8 cellular contexts compared by ENCODE assay signal in the genomic region with DNA sequence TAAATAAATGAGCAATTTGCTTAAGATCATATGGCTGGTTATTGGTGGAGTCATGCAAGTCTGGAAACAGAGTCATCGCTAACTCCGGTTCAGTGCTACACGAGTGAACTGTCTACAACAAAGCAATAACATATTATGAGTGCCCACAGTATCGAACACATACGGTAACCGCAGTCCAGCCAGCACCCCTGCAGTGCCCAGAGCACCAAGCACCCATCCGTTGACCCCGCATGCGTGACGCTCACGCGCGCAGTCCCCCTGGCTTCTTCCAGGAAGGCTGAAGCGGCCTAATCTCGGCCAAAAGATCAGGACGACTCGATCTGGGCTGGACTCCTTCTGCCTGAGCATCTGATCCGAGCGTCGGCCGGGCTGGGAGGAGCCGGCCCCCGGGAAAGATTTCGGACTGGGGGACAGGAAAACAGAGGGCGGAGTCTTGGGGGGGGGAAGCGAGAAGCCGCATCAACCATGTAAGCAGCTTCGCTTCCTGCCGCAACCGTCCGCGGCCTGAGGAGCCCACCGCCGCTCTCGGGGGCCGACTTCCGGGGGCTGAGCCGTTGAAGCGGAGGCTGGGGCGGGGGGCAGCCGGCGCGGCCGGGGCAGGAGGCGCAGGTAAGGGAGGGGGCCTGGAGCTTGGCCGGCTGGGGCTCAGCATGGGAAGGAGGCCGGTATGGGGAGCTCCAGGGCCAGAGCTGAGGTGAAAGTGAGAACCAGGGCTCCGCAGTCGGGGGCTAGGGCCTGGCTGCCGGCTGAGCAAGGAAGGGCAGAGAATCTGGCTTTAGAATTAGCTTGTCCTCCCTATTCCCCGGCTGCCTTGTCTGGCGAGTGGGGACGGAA. TPM values are rescaled to one million over a fixed set of nuclear protein-coding genes. Genes with fewer than 3 reads are reported as not detected.
A peak's percentile ranks its signal among the peaks of the same experiment; 100 is the strongest.
DNase-seq lines count a peak whose midpoint lies in the region; ATAC-seq and TF ChIP-seq lines count a peak whose summit lies in the region.

A gene with protein sequence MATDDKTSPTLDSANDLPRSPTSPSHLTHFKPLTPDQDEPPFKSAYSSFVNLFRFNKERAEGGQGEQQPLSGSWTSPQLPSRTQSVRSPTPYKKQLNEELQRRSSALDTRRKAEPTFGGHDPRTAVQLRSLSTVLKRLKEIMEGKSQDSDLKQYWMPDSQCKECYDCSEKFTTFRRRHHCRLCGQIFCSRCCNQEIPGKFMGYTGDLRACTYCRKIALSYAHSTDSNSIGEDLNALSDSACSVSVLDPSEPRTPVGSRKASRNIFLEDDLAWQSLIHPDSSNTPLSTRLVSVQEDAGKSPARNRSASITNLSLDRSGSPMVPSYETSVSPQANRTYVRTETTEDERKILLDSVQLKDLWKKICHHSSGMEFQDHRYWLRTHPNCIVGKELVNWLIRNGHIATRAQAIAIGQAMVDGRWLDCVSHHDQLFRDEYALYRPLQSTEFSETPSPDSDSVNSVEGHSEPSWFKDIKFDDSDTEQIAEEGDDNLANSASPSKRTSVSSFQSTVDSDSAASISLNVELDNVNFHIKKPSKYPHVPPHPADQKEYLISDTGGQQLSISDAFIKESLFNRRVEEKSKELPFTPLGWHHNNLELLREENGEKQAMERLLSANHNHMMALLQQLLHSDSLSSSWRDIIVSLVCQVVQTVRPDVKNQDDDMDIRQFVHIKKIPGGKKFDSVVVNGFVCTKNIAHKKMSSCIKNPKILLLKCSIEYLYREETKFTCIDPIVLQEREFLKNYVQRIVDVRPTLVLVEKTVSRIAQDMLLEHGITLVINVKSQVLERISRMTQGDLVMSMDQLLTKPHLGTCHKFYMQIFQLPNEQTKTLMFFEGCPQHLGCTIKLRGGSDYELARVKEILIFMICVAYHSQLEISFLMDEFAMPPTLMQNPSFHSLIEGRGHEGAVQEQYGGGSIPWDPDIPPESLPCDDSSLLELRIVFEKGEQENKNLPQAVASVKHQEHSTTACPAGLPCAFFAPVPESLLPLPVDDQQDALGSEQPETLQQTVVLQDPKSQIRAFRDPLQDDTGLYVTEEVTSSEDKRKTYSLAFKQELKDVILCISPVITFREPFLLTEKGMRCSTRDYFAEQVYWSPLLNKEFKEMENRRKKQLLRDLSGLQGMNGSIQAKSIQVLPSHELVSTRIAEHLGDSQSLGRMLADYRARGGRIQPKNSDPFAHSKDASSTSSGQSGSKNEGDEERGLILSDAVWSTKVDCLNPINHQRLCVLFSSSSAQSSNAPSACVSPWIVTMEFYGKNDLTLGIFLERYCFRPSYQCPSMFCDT (N-terminal part only) (plus strand): TSS at position 449 of the 834 bp plus-strand sequence. CDS start 5,265 bp downstream, outside the sequence.

- H3K9me3 Mint-ChIP-seq in activated T-helper 17 cell treated with anti-CD3 and anti-CD28 coated beads, Interleukin-2, amount 50 U/mL, for 72 hours, result no peaks in the 10 kb centered on the region
- H3K9me3 Mint-ChIP-seq in naive B cell, result no peaks in the 10 kb centered on the region
- H3K9me3 Mint-ChIP-seq in stimulated activated memory B cell treated with anti-CD40 and anti-IgM and Interleukin-4, amounts not matched to agents 10 μg/mL and 1 μg/mL and 100 μg/mL, for 72 hours, result no peaks in the 10 kb centered on the region

- H3K36me3 Mint-ChIP-seq in activated T-helper 17 cell treated with anti-CD3 and anti-CD28 coated beads, Interleukin-2, amount 50 U/mL, for 72 hours (ENCODE audit: low read depth), result peaks cover 8% of the 10 kb centered on the region
- peaks cover 0 to 1% of the 10 kb centered on the region in 2 donors for H3K36me3 Mint-ChIP-seq in naive B cell
- H3K36me3 Mint-ChIP-seq in stimulated activated memory B cell treated with anti-CD40 and anti-IgM and Interleukin-4, amounts not matched to agents 10 μg/mL and 1 μg/mL and 100 μg/mL, for 72 hours, result peaks cover 3% of the 10 kb centered on the region

- H3K4me3 ChIP-seq in LNCaP clone FGC (ENCODE audit: low read depth, low read length), result peak within 1 kb of the TSS; percentile 88

- peak; percentile 97 for DNase-seq in Daoy (ENCODE audit: low read depth)
- DNase-seq in GOT3 (lab: John Stamatoyannopoulos, UW), result peak; percentile 86
- DNase-seq in LNCaP clone FGC (ENCODE audit: low read depth), result peak; percentile 94
- DNase-seq in RWPE1 (ENCODE audit: low spot score), result peak; percentile 98
- peak; percentile 99 for DNase-seq in fibroblast of gingiva (ENCODE audit: low read depth)
- peak; percentile 94 for DNase-seq in naive B cell

- POLR2A ChIA-PET in RWPE1 (lab: Yijun Ruan, JAX; ENCODE audit: low non-redundant PET), result interaction anchor here (0.5 to 1.5 kb wide), 2 partner anchors 12 to 1222 kb away, joined by 3 read pairs; no protein-coding TSS in a partner anchor

- CTCF ChIA-PET in RWPE1 (lab: Yijun Ruan, JAX), result interaction anchor here (0.5 to 1.0 kb wide), 2 partner anchors 12 to 49 kb away, joined by 3 to 6 read pairs; no protein-coding TSS in a partner anchor

- H3K4me1 Mint-ChIP-seq in activated T-helper 17 cell treated with anti-CD3 and anti-CD28 coated beads, Interleukin-2, amount 50 U/mL, for 72 hours, result peaks cover 16% of the 10 kb centered on the region
- peaks cover 42 to 55% (median 52%) of the 10 kb centered on the region in 3 donors for H3K4me1 Mint-ChIP-seq in naive B cell
- H3K4me1 Mint-ChIP-seq in stimulated activated memory B cell treated with anti-CD40 and anti-IgM and Interleukin-4, amounts not matched to agents 10 μg/mL and 1 μg/mL and 100 μg/mL, for 72 hours, result peaks cover 43% of the 10 kb centered on the region

- ATAC-seq in activated T-helper 17 cell treated with anti-CD3 and anti-CD28 coated beads, Interleukin-2, amount 50 U/mL, for 72 hours (replicated peaks), result peak; percentile 87
- ATAC-seq in naive B cell (ENCODE audit: low read depth in 2 of 2), result peak; percentile 82 to 84
- ATAC-seq in stimulated activated memory B cell treated with anti-CD40 and anti-IgM and Interleukin-4, amounts not matched to agents 10 μg/mL and 1 μg/mL and 100 μg/mL, for 72 hours, result peak; percentile 95

- H3K27ac ChIP-seq in RWPE1, result peak within 1 kb of the TSS; percentile 93

- no peak for TF ChIP-seq CTCF in LNCaP clone FGC (IDR thresholded peaks at IDR 0.05; ENCODE audit: control insufficient read depth, extremely low read depth, insufficient read depth)
- TF ChIP-seq CTCF in RWPE1 (conservative IDR thresholded peaks at IDR 0.05; ENCODE audit: low read depth), result no peak

- H3K27me3 Mint-ChIP-seq in activated T-helper 17 cell treated with anti-CD3 and anti-CD28 coated beads, Interleukin-2, amount 50 U/mL, for 72 hours, result no peaks in the 10 kb centered on the region
- no peaks in the 10 kb centered on the region for H3K27me3 Mint-ChIP-seq in naive B cell
- H3K27me3 Mint-ChIP-seq in stimulated activated memory B cell treated with anti-CD40 and anti-IgM and Interleukin-4, amounts not matched to agents 10 μg/mL and 1 μg/mL and 100 μg/mL, for 72 hours, result no peaks in the 10 kb centered on the region

- peak within 1 kb of the TSS; percentile 99 for H3K4me3 Mint-ChIP-seq in activated T-helper 17 cell treated with anti-CD3 and anti-CD28 coated beads, Interleukin-2, amount 50 U/mL, for 72 hours
- peak within 1 kb of the TSS; percentile 92 to 99 (median 98) for H3K4me3 Mint-ChIP-seq in naive B cell
- H3K4me3 Mint-ChIP-seq in stimulated activated memory B cell treated with anti-CD40 and anti-IgM and Interleukin-4, amounts not matched to agents 10 μg/mL and 1 μg/mL and 100 μg/mL, for 72 hours, result peak within 1 kb of the TSS; percentile 85

- peak within 1 kb of the TSS; percentile 98 for H3K27ac Mint-ChIP-seq in activated T-helper 17 cell treated with anti-CD3 and anti-CD28 coated beads, Interleukin-2, amount 50 U/mL, for 72 hours
- peak within 1 kb of the TSS; percentile 95 to 99 (median 99) for H3K27ac Mint-ChIP-seq in naive B cell
- H3K27ac Mint-ChIP-seq in stimulated activated memory B cell treated with anti-CD40 and anti-IgM and Interleukin-4, amounts not matched to agents 10 μg/mL and 1 μg/mL and 100 μg/mL, for 72 hours, result peak within 1 kb of the TSS; percentile 87

RNA-seq across cellular contexts. Expression of the gene that starts here (rescaled TPM):
- 11.4 and 12.5 TPM in 2 replicates for total RNA-seq in Daoy (2014; rRNA removed; shearing (Covaris generic))
- 10 to 100 TPM; 20.3 to 23.7 TPM for total RNA-seq in activated T-helper 17 cell treated with anti-CD3 and anti-CD28 coated beads, Interleukin-2, amount 50 U/mL, for 72 hours
- 10 to 100 TPM in 5 of 6 donors, 1 to 10 TPM in 1; 3.6 to 16.8 (median 13.9) TPM for polyA plus RNA-seq in naive B cell (ENCODE audit: low read depth in 6 of 6)

Comparison
In these comparisons a context has a peak if more than half of its experiments do, and no peak if none do; other contexts are left out.
1. Peak in every context shown above with its lines: DNase-seq, ATAC-seq, H3K4me3 ChIP-seq and H3K27ac ChIP-seq.